Comparison of ENCODE assay signal across 10 cellular contexts in genomic region chr11:96091476-96091875, GRCh38.
DNase-seq lines count a peak whose midpoint lies in the region; ATAC-seq and TF ChIP-seq lines count a peak whose summit lies in the region.
"Had no signal": no experiment of that assay in that cellular context is flagged by ENCODE, and none has a peak within 500 bp of the region (broad histone marks: within the 10 kb centered on the region; RNA-seq: fewer than 3 reads in every experiment).

No MANE protein-coding gene starts in this region.

- peaks cover 39% of the 10 kb centered on the region for H3K36me3 Mint-ChIP-seq in activated CD4-positive, alpha-beta memory T cell treated with anti-CD3 and anti-CD28 coated beads for 36 hours
- peaks cover 41% of the 10 kb centered on the region for H3K36me3 Mint-ChIP-seq in activated CD4-positive, alpha-beta memory T cell treated with anti-CD3 and anti-CD28 coated beads, Interleukin-2, amount 10 ng/mL, durations not matched to agents 7 days and 5 days (ENCODE audit: low read depth)
- peaks cover 41% of the 10 kb centered on the region for H3K36me3 Mint-ChIP-seq in activated CD8-positive, alpha-beta T cell treated with anti-CD3 and anti-CD28 coated beads for 36 hours (ENCODE audit: low read depth)
- peaks cover 24% of the 10 kb centered on the region for H3K36me3 Mint-ChIP-seq in stimulated activated effector memory CD8-positive, alpha-beta T cell treated with anti-CD3 and anti-CD28 coated beads, Interleukin-12 subunit alpha, Interleukin-12 subunit beta, amount 100 ng/mL, for 72 hours

- H3K27me3 Mint-ChIP-seq in activated CD4-positive, alpha-beta memory T cell treated with anti-CD3 and anti-CD28 coated beads for 36 hours = no peaks in the 10 kb centered on the region
- no peaks in the 10 kb centered on the region for H3K27me3 Mint-ChIP-seq in activated CD4-positive, alpha-beta memory T cell treated with anti-CD3 and anti-CD28 coated beads, Interleukin-2, amount 10 ng/mL, durations not matched to agents 7 days and 5 days
- no peaks in the 10 kb centered on the region for H3K27me3 Mint-ChIP-seq in activated CD8-positive, alpha-beta T cell treated with anti-CD3 and anti-CD28 coated beads for 36 hours
- H3K27me3 Mint-ChIP-seq: natural killer cell treated with Interleukin-12 subunit alpha and Interleukin-12 subunit beta and Interleukin-15 and Interleukin-18, amount 100 ng/mL, for 72 hours had no signal

- intact Hi-C loops in activated CD4-positive, alpha-beta memory T cell treated with anti-CD3 and anti-CD28 coated beads for 36 hours (cut with micrococcal nuclease) = loop anchor here (1.0 to 2.0 kb wide), 3 partner anchors 65 to 299 kb away; partner anchors contain the start of genes JRKL and MAML2
- intact Hi-C loops in activated CD8-positive, alpha-beta T cell treated with anti-CD3 and anti-CD28 coated beads for 36 hours (cut with micrococcal nuclease) = no loop called here

- DNase-seq in activated CD4-positive, alpha-beta memory T cell treated with anti-CD3 and anti-CD28 coated beads for 36 hours = no peak
- no peak for DNase-seq in activated CD4-positive, alpha-beta memory T cell treated with anti-CD3 and anti-CD28 coated beads, Interleukin-2, amount 10 ng/mL, durations not matched to agents 7 days and 5 days
- peak; percentile 33 for DNase-seq in activated CD8-positive, alpha-beta T cell treated with anti-CD3 and anti-CD28 coated beads for 36 hours
- DNase-seq in stimulated activated effector memory CD8-positive, alpha-beta T cell treated with anti-CD3 and anti-CD28 coated beads, Interleukin-12 subunit alpha, Interleukin-12 subunit beta, amount 100 ng/mL, for 72 hours (ENCODE audit: low spot score in 2 of 2) = no peak
- DNase-seq in stimulated activated CD4-positive, alpha-beta T cell treated with anti-CD3 and anti-CD28 coated beads, Interleukin-4, amount 100 ng/mL, for 1 hour = no peak
- DNase-seq: stimulated activated CD8-positive, alpha-beta memory T cell treated with anti-CD3 and anti-CD28 coated beads, Interleukin-4, amount 100 ng/mL, for 48 hours had no signal

- TF ChIP-seq CTCF in activated CD8-positive, alpha-beta T cell treated with anti-CD3 and anti-CD28 coated beads for 36 hours (IDR thresholded peaks at IDR 0.05) = peak; percentile 14

- H3K4me1 Mint-ChIP-seq in activated CD4-positive, alpha-beta memory T cell treated with anti-CD3 and anti-CD28 coated beads for 36 hours (ENCODE audit: low read depth) = peaks cover 53% of the 10 kb centered on the region
- peaks cover 19% of the 10 kb centered on the region for H3K4me1 Mint-ChIP-seq in activated CD4-positive, alpha-beta memory T cell treated with anti-CD3 and anti-CD28 coated beads, Interleukin-2, amount 10 ng/mL, durations not matched to agents 7 days and 5 days
- H3K4me1 Mint-ChIP-seq in activated CD8-positive, alpha-beta T cell treated with anti-CD3 and anti-CD28 coated beads for 36 hours (ENCODE audit: low read depth) = peaks cover 73% of the 10 kb centered on the region
- peaks cover 21% of the 10 kb centered on the region for H3K4me1 Mint-ChIP-seq in stimulated activated effector memory CD8-positive, alpha-beta T cell treated with anti-CD3 and anti-CD28 coated beads, Interleukin-12 subunit alpha, Interleukin-12 subunit beta, amount 100 ng/mL, for 72 hours

- peak; percentile 83 for ATAC-seq in HG03354 (IDR thresholded peaks at IDR 0.05; ENCODE audit: poor library complexity, severe bottlenecking, unreplicated experiment)
- peak; percentile 96 for ATAC-seq in activated CD8-positive, alpha-beta T cell treated with anti-CD3 and anti-CD28 coated beads for 36 hours
- ATAC-seq in stimulated activated effector memory CD8-positive, alpha-beta T cell treated with anti-CD3 and anti-CD28 coated beads, Interleukin-12 subunit alpha, Interleukin-12 subunit beta, amount 100 ng/mL, for 72 hours = peak; percentile 96
- ATAC-seq in HG02763 (IDR thresholded peaks at IDR 0.05; ENCODE audit: unreplicated experiment) = no peak
- ATAC-seq in GM18520 (IDR thresholded peaks at IDR 0.05; ENCODE audit: unreplicated experiment) = no peak

- POLR2A ChIA-PET in activated CD4-positive, alpha-beta memory T cell treated with anti-CD3 and anti-CD28 coated beads for 36 hours (lab: Charles Lee) = no interaction called here
- POLR2A ChIA-PET in activated CD4-positive, alpha-beta memory T cell treated with anti-CD3 and anti-CD28 coated beads, Interleukin-2, amount 10 ng/mL, durations not matched to agents 7 days and 5 days (lab: Charles Lee) = interaction anchor here (1.7 kb wide), 1 partner anchor 251 kb away, joined by 11 read pairs; the partner anchor contains the start of gene MAML2
- POLR2A ChIA-PET in activated CD8-positive, alpha-beta T cell treated with anti-CD3 and anti-CD28 coated beads for 36 hours (lab: Charles Lee) = interaction anchor here (0.6 to 1.1 kb wide), 4 partner anchors 8 to 62 kb away, joined by 3 to 5 read pairs (median 3); no protein-coding TSS in a partner anchor

- no peaks in the 10 kb centered on the region for H3K9me3 Mint-ChIP-seq in activated CD4-positive, alpha-beta memory T cell treated with anti-CD3 and anti-CD28 coated beads for 36 hours
- no peaks in the 10 kb centered on the region for H3K9me3 Mint-ChIP-seq in activated CD4-positive, alpha-beta memory T cell treated with anti-CD3 and anti-CD28 coated beads, Interleukin-2, amount 10 ng/mL, durations not matched to agents 7 days and 5 days
- no peaks in the 10 kb centered on the region for H3K9me3 Mint-ChIP-seq in activated CD8-positive, alpha-beta T cell treated with anti-CD3 and anti-CD28 coated beads for 36 hours
- H3K9me3 Mint-ChIP-seq in stimulated activated effector memory CD8-positive, alpha-beta T cell treated with anti-CD3 and anti-CD28 coated beads, Interleukin-12 subunit alpha, Interleukin-12 subunit beta, amount 100 ng/mL, for 72 hours = no peaks in the 10 kb centered on the region
- H3K9me3 Mint-ChIP-seq: natural killer cell treated with Interleukin-12 subunit alpha and Interleukin-12 subunit beta and Interleukin-15 and Interleukin-18, amount 100 ng/mL, for 72 hours had no signal

- peak overlapping the region; percentile 73 for H3K27ac Mint-ChIP-seq in activated CD4-positive, alpha-beta memory T cell treated with anti-CD3 and anti-CD28 coated beads for 36 hours
- H3K27ac Mint-ChIP-seq in activated CD4-positive, alpha-beta memory T cell treated with anti-CD3 and anti-CD28 coated beads, Interleukin-2, amount 10 ng/mL, durations not matched to agents 7 days and 5 days = no peak overlapping the region
- H3K27ac Mint-ChIP-seq in activated CD8-positive, alpha-beta T cell treated with anti-CD3 and anti-CD28 coated beads for 36 hours = no peak overlapping the region
- peak overlapping the region; percentile 73 for H3K27ac Mint-ChIP-seq in stimulated activated effector memory CD8-positive, alpha-beta T cell treated with anti-CD3 and anti-CD28 coated beads, Interleukin-12 subunit alpha, Interleukin-12 subunit beta, amount 100 ng/mL, for 72 hours

- H3K4me3 Mint-ChIP-seq in activated CD4-positive, alpha-beta memory T cell treated with anti-CD3 and anti-CD28 coated beads for 36 hours = no peak overlapping the region
- H3K4me3 Mint-ChIP-seq in activated CD4-positive, alpha-beta memory T cell treated with anti-CD3 and anti-CD28 coated beads, Interleukin-2, amount 10 ng/mL, durations not matched to agents 7 days and 5 days = no peak overlapping the region
- no peak overlapping the region for H3K4me3 Mint-ChIP-seq in activated CD8-positive, alpha-beta T cell treated with anti-CD3 and anti-CD28 coated beads for 36 hours
- no peak overlapping the region for H3K4me3 Mint-ChIP-seq in stimulated activated effector memory CD8-positive, alpha-beta T cell treated with anti-CD3 and anti-CD28 coated beads, Interleukin-12 subunit alpha, Interleukin-12 subunit beta, amount 100 ng/mL, for 72 hours

- CTCF ChIA-PET in activated CD4-positive, alpha-beta memory T cell treated with anti-CD3 and anti-CD28 coated beads for 36 hours (lab: Charles Lee) = interaction anchor here (0.8 to 1.8 kb wide), 8 partner anchors 16 to 302 kb away, joined by 3 to 15 read pairs (median 4); partner anchors contain the start of genes CCDC82, JRKL and MAML2
- CTCF ChIA-PET in activated CD4-positive, alpha-beta memory T cell treated with anti-CD3 and anti-CD28 coated beads, Interleukin-2, amount 10 ng/mL, durations not matched to agents 7 days and 5 days (lab: Charles Lee) = interaction anchor here (0.5 to 5.3 kb wide), 7 partner anchors 23 to 303 kb away, joined by 3 to 56 read pairs (median 5); partner anchors contain the start of genes CCDC82, JRKL and MAML2
- CTCF ChIA-PET in activated CD8-positive, alpha-beta T cell treated with anti-CD3 and anti-CD28 coated beads for 36 hours (lab: Charles Lee) = interaction anchor here (0.7 to 2.9 kb wide), 20 partner anchors 9 to 303 kb away, joined by 3 to 13 read pairs (median 4); partner anchors contain the start of gene MAML2

Comparison
In these comparisons a context has a peak if more than half of its experiments do, and no peak if none do; other contexts are left out.
1. H3K27ac Mint-ChIP-seq: peak in activated CD4-positive, alpha-beta memory T cell treated with anti-CD3 and anti-CD28 coated beads for 36 hours (single experiment) and stimulated activated effector memory CD8-positive, alpha-beta T cell treated with anti-CD3 and anti-CD28 coated beads, Interleukin-12 subunit alpha, Interleukin-12 subunit beta, amount 100 ng/mL, for 72 hours (single experiment); none in activated CD4-positive, alpha-beta memory T cell treated with anti-CD3 and anti-CD28 coated beads, Interleukin-2, amount 10 ng/mL, durations not matched to agents 7 days and 5 days (single experiment) and activated CD8-positive, alpha-beta T cell treated with anti-CD3 and anti-CD28 coated beads for 36 hours (single experiment).
2. ATAC-seq: peak in HG03354 (single experiment), activated CD8-positive, alpha-beta T cell treated with anti-CD3 and anti-CD28 coated beads for 36 hours (single experiment) and stimulated activated effector memory CD8-positive, alpha-beta T cell treated with anti-CD3 and anti-CD28 coated beads, Interleukin-12 subunit alpha, Interleukin-12 subunit beta, amount 100 ng/mL, for 72 hours (single experiment); none in HG02763 (single experiment) and GM18520 (single experiment).